In the genomic region with DNA sequence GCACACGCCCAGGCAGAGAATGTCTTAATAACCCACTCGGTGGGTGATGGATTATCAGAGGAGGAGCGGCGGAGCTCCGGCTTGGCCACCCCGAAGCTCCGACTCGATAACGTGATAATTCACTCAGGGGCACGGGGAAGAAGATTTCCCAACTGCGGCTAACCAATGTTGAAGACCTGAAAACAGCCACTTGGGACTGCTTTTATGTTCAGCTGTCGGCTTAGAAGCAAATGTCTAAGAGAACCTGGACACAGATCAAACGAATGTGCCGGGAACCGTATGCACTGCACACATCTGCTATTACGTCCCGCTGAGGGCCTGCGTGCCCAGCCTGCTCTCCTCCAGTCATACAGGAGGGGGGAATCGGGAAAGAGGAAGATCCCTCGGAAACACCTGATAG, we compare ENCODE assay signal across 15 cellular contexts.
"Had no signal": no experiment of that assay in that cellular context is flagged by ENCODE, and none has a peak within 500 bp of the region (broad histone marks: within the 10 kb centered on the region; RNA-seq: fewer than 3 reads in every experiment).

No MANE protein-coding gene starts in this region.

- H3K27ac Mint-ChIP-seq: activated T-helper 1 cell treated with anti-CD3 and anti-CD28 coated beads, Interleukin-12 subunit alpha, Interleukin-12 subunit beta, Interleukin-2, Interleukin-4 antibody, amounts not matched to agents 30 ng/mL and 10 ng/mL and 1 ng/mL, durations not matched to agents 14 hours and 24 hours and 36 hours; dendritic cell treated with granulocyte-macrophage colony-stimulating factor and Interleukin-4, amounts not matched to agents 40 ng/mL and 50 ng/mL, for 4 days; effector memory CD8-positive, alpha-beta T cell; stimulated activated naive B cell treated with anti-CD40 and anti-IgM and Interleukin-4, amounts not matched to agents 10 μg/mL and 1 μg/mL and 100 μg/mL, for 72 hours had no signal

- ATAC-seq: effector memory CD8-positive, alpha-beta T cell; left lobe of liver; pancreas; stimulated activated naive B cell treated with anti-CD40 and anti-IgM and Interleukin-4, amounts not matched to agents 10 μg/mL and 1 μg/mL and 100 μg/mL, for 72 hours had no signal

- H3K9me3 ChIP-seq: breast epithelium, pancreas, tibial artery, vagina had no signal

- H3K4me1 ChIP-seq: breast epithelium, pancreas, vagina had no signal

- H3K4me3 Mint-ChIP-seq: activated T-helper 1 cell treated with anti-CD3 and anti-CD28 coated beads, Interleukin-12 subunit alpha, Interleukin-12 subunit beta, Interleukin-2, Interleukin-4 antibody, amounts not matched to agents 30 ng/mL and 10 ng/mL and 1 ng/mL, durations not matched to agents 14 hours and 24 hours and 36 hours; dendritic cell treated with granulocyte-macrophage colony-stimulating factor and Interleukin-4, amounts not matched to agents 40 ng/mL and 50 ng/mL, for 4 days; effector memory CD8-positive, alpha-beta T cell; stimulated activated naive B cell treated with anti-CD40 and anti-IgM and Interleukin-4, amounts not matched to agents 10 μg/mL and 1 μg/mL and 100 μg/mL, for 72 hours had no signal

- H3K36me3 Mint-ChIP-seq: stimulated activated naive B cell treated with anti-CD40 and anti-IgM and Interleukin-4, amounts not matched to agents 10 μg/mL and 1 μg/mL and 100 μg/mL, for 72 hours had no signal

- H3K27ac ChIP-seq: breast epithelium, epithelial cell of prostate, hepatocyte, pancreas, tibial artery, vagina had no signal

- H3K9me3 Mint-ChIP-seq: activated T-helper 1 cell treated with anti-CD3 and anti-CD28 coated beads, Interleukin-12 subunit alpha, Interleukin-12 subunit beta, Interleukin-2, Interleukin-4 antibody, amounts not matched to agents 30 ng/mL and 10 ng/mL and 1 ng/mL, durations not matched to agents 14 hours and 24 hours and 36 hours; dendritic cell treated with granulocyte-macrophage colony-stimulating factor and Interleukin-4, amounts not matched to agents 40 ng/mL and 50 ng/mL, for 4 days; effector memory CD8-positive, alpha-beta T cell had no signal

- FAIRE-seq: pancreas had no signal

- H3K4me3 ChIP-seq: breast epithelium, hepatocyte, pancreas, tibial artery, vagina had no signal

- H3K27me3 ChIP-seq: breast epithelium, hepatocyte, pancreas, vagina had no signal

- H3K36me3 ChIP-seq: breast epithelium, pancreas, tibial artery, vagina had no signal

- DNase-seq: activated CD4-positive, alpha-beta T cell treated with anti-CD3 and anti-CD28 coated beads, Interleukin-2, amount 50 U/mL, for 1 hour; anterior cingulate cortex; effector memory CD8-positive, alpha-beta T cell; islet precursor cell; pancreas; stimulated activated CD4-positive, alpha-beta T cell treated with anti-CD3 and anti-CD28 coated beads, Interleukin-2, amount 100 ng/mL, for 48 hours; stimulated activated naive B cell treated with anti-CD40 and anti-IgM and Interleukin-4, amounts not matched to agents 10 μg/mL and 1 μg/mL and 100 μg/mL, for 72 hours; tibial artery had no signal

- H3K27me3 Mint-ChIP-seq: stimulated activated naive B cell treated with anti-CD40 and anti-IgM and Interleukin-4, amounts not matched to agents 10 μg/mL and 1 μg/mL and 100 μg/mL, for 72 hours had no signal
